In the genomic region with DNA sequence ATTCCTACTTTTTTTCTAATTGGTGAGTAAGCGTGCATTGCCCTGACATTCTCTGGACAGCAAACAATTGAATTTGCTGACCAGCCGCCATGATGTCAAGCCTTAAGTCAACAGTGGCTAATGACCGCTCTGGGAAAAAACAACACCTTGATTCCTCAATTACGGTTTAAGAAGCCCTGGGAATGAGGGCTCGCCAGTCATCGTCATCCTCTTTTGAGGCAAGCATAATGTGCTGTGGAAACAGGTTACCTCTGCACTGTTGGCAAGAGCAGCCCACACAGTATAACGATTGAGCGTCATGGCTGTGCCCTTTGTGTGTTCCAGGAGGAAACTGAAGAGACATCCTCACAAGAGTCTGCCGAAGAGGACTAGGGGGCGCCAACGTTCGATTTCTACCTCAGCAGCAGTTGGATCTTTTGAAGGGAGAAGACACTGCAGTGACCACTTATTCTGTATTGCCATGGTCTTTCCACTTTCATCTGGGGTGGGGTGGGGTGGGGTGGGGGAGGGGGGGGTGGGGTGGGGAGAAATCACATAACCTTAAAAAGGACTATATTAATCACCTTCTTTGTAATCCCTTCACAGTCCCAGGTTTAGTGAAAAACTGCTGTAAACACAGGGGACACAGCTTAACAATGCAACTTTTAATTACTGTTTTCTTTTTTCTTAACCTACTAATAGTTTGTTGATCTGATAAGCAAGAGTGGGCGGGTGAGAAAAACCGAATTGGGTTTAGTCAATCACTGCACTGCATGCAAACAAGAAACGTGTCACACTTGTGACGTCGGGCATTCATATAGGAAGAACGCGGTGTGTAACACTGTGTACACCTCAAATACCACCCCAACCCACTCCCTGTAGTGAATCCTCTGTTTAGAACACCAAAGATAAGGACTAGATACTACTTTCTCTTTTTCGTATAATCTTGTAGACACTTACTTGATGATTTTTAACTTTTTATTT, we compare ENCODE assay signal across 8 cellular contexts.
A peak's percentile ranks its signal among the peaks of the same experiment; 100 is the strongest.
DNase-seq lines count a peak whose midpoint lies in the region; ATAC-seq and TF ChIP-seq lines count a peak whose summit lies in the region.

No MANE protein-coding gene starts in this region.

- H3K36me3 ChIP-seq in NT2/D1 (ENCODE audit: insufficient read depth, insufficient read length, low read length) (peaks cover 32% of the 10 kb centered on the region), transverse colon (no peaks in the 10 kb centered on the region), gastrocnemius medialis (no peaks in the 10 kb centered on the region)

- H3K9me3 Mint-ChIP-seq in natural killer cell = no peaks in the 10 kb centered on the region
- H3K9me3 Mint-ChIP-seq in natural killer cell treated with Interleukin-12 subunit alpha and Interleukin-12 subunit beta and Interleukin-15 and Interleukin-18, amount 100 ng/mL, for 72 hours = no peaks in the 10 kb centered on the region

- TF ChIP-seq POLR2A in transverse colon (IDR thresholded peaks at IDR 0.05) (no peak), gastrocnemius medialis (IDR thresholded peaks at IDR 0.05) (no peak)

- H3K4me3 ChIP-seq in NT2/D1 (ENCODE audit: insufficient read length, low read depth) (no peak overlapping the region), fibroblast of mammary gland (ENCODE audit: control insufficient read depth, low read depth, low read length) (no peak overlapping the region), transverse colon (no peak overlapping the region), gastrocnemius medialis (no peak overlapping the region)

- H3K9me3 ChIP-seq in NT2/D1 (ENCODE audit: insufficient read depth, low read length) (no peaks in the 10 kb centered on the region), transverse colon (no peaks in the 10 kb centered on the region), gastrocnemius medialis (no peaks in the 10 kb centered on the region)

- H3K27ac Mint-ChIP-seq in natural killer cell = no peak overlapping the region
- H3K27ac Mint-ChIP-seq in natural killer cell treated with Interleukin-12 subunit alpha and Interleukin-12 subunit beta and Interleukin-15 and Interleukin-18, amount 100 ng/mL, for 72 hours = no peak overlapping the region

- intact Hi-C loops in natural killer cell (cut with micrococcal nuclease) = loop anchor here (5.0 kb wide), 1 partner anchor 36 kb away; no protein-coding TSS in a partner anchor
- intact Hi-C loops in transverse colon (cut with DNase I; ENCODE audit: low total_unique reads) = no loop called here
- intact Hi-C loops in gastrocnemius medialis (cut with DNase I; ENCODE audit: low total_unique reads) = no loop called here

- peak overlapping the region; percentile 40 for H3K4me3 Mint-ChIP-seq in natural killer cell
- no peak overlapping the region for H3K4me3 Mint-ChIP-seq in natural killer cell treated with Interleukin-12 subunit alpha and Interleukin-12 subunit beta and Interleukin-15 and Interleukin-18, amount 100 ng/mL, for 72 hours

- TF ChIP-seq CTCF in natural killer cell (IDR thresholded peaks at IDR 0.05) (no peak), fibroblast of mammary gland (conservative IDR thresholded peaks at IDR 0.05; ENCODE audit: control insufficient read depth, insufficient read depth, low read depth, low read length) (peak; percentile 32), transverse colon (IDR thresholded peaks at IDR 0.05) (no peak), gastrocnemius medialis (IDR thresholded peaks at IDR 0.05 in 4 of 5, conservative IDR thresholded peaks at IDR 0.05 in 1 of 5) (no peak)

- H3K4me1 ChIP-seq in NT2/D1 (ENCODE audit: insufficient read depth, insufficient read length) = no peaks in the 10 kb centered on the region
- peaks cover 0 to 7% (median under 1%) of the 10 kb centered on the region in 4 donors for H3K4me1 ChIP-seq in transverse colon
- H3K4me1 ChIP-seq in gastrocnemius medialis = peaks cover 0 to 3% of the 10 kb centered on the region in 2 donors

- TF ChIP-seq EP300 in transverse colon (IDR thresholded peaks at IDR 0.05; ENCODE audit: low read depth) = no peak

- ATAC-seq in natural killer cell (peak; percentile 76 to 96 (median 93)), gastrocnemius medialis (no peak)
- ATAC-seq in natural killer cell treated with Interleukin-12 subunit alpha and Interleukin-12 subunit beta and Interleukin-15 and Interleukin-18, amount 100 ng/mL, for 72 hours = no peak

- peaks cover 22 to 50% of the 10 kb centered on the region in 2 donors for H3K27me3 Mint-ChIP-seq in natural killer cell (ENCODE audit: low read depth in 2 of 2)
- peaks cover 32 to 44% of the 10 kb centered on the region in 2 donors for H3K27me3 Mint-ChIP-seq in natural killer cell treated with Interleukin-12 subunit alpha and Interleukin-12 subunit beta and Interleukin-15 and Interleukin-18, amount 100 ng/mL, for 72 hours

- peak; percentile 21 for DNase-seq in natural killer cell
- DNase-seq in natural killer cell treated with Interleukin-12 subunit alpha and Interleukin-12 subunit beta and Interleukin-15 and Interleukin-18, amount 100 ng/mL, for 72 hours (ENCODE audit: low spot score) = no peak
- peak; percentile 46 for DNase-seq in NT2/D1 (ENCODE audit: low read depth, low spot score)
- no peak for DNase-seq in fibroblast of mammary gland (ENCODE audit: low read depth)
- DNase-seq in transverse colon = peak; percentile 21
- DNase-seq in gastrocnemius medialis = no peak
- DNase-seq in DMS114 treated with DMSO at 0.1 percent for 48 hours (lab: John Stamatoyannopoulos, UW; ENCODE audit: unreplicated experiment) = no peak
- no peak for DNase-seq in NCI-H2029 (lab: John Stamatoyannopoulos, UW)

- WGBS in transverse colon (ENCODE audit: low coverage in 1 of 2), 2 donors = 77 to 87% methylated on average over 13 to 20 of the region's 20 CpGs

- H3K36me3 Mint-ChIP-seq in natural killer cell = no peaks in the 10 kb centered on the region
- H3K36me3 Mint-ChIP-seq in natural killer cell treated with Interleukin-12 subunit alpha and Interleukin-12 subunit beta and Interleukin-15 and Interleukin-18, amount 100 ng/mL, for 72 hours = no peaks in the 10 kb centered on the region

- H3K27ac ChIP-seq in transverse colon (no peak overlapping the region), gastrocnemius medialis (no peak overlapping the region)

- in situ Hi-C loops in transverse colon (cut with MboI; ENCODE audit: low pct_ligation_motif_present in 1 of 4, low pct_unique_long_range_greater_than_20kb in 1 of 4, low sequenced_read_pairs in 3 of 4) = no loop called here
- in situ Hi-C loops in gastrocnemius medialis (cut with MboI; ENCODE audit: low sequenced_read_pairs in 4 of 4) = no loop called here

- no peaks in the 10 kb centered on the region for H3K27me3 ChIP-seq in NT2/D1 (ENCODE audit: insufficient read depth, insufficient read length)
- peaks cover 14% of the 10 kb centered on the region for H3K27me3 ChIP-seq in transverse colon
- H3K27me3 ChIP-seq in gastrocnemius medialis = no peaks in the 10 kb centered on the region

- H3K9ac ChIP-seq in NT2/D1 (ENCODE audit: insufficient read length, low read depth) = no peak overlapping the region

- H3K4me1 Mint-ChIP-seq in natural killer cell = peaks cover 25 to 28% of the 10 kb centered on the region in 2 donors
- H3K4me1 Mint-ChIP-seq in natural killer cell treated with Interleukin-12 subunit alpha and Interleukin-12 subunit beta and Interleukin-15 and Interleukin-18, amount 100 ng/mL, for 72 hours (ENCODE audit: low read depth in 2 of 2) = peaks cover 15 to 17% of the 10 kb centered on the region in 2 donors

Comparison
In these comparisons a context has a peak if more than half of its experiments do, and no peak if none do; other contexts are left out.
1. ATAC-seq: peak in natural killer cell (3 of 3); none in natural killer cell treated with Interleukin-12 subunit alpha and Interleukin-12 subunit beta and Interleukin-15 and Interleukin-18, amount 100 ng/mL, for 72 hours (0 of 2) and gastrocnemius medialis (0 of 2).
2. DNase-seq: peak in natural killer cell (single experiment), NT2/D1 (single experiment) and transverse colon (single experiment); none in natural killer cell treated with Interleukin-12 subunit alpha and Interleukin-12 subunit beta and Interleukin-15 and Interleukin-18, amount 100 ng/mL, for 72 hours (single experiment), fibroblast of mammary gland (single experiment), gastrocnemius medialis (0 of 2), DMS114 treated with DMSO at 0.1 percent for 48 hours (single experiment) and NCI-H2029 (single experiment).